Comparison of ENCODE assay signal across 10 cellular contexts in genomic region chr1:151944110-151944858, GRCh38. TPM values are rescaled to one million over a fixed set of nuclear protein-coding genes. Genes with fewer than 3 reads are reported as not detected.
DNase-seq lines count a peak whose midpoint lies in the region; ATAC-seq, FAIRE-seq and TF ChIP-seq lines count a peak whose summit lies in the region.
"Had no signal": no experiment of that assay in that cellular context is flagged by ENCODE, and none has a peak within 500 bp of the region (broad histone marks: within the 10 kb centered on the region; RNA-seq: fewer than 3 reads in every experiment).

No MANE protein-coding gene starts in this region.

- FAIRE-seq in GM12891 (lab: Jason Lieb, UNC), result no peak
- FAIRE-seq: A204.1, HTR-8/SVneo had no signal

- DNase-seq in NCI-H1436 (lab: John Stamatoyannopoulos, UW) (peak; percentile 33), NCI-H1436 treated with DMSO at 0.1 percent for 48 hours (lab: John Stamatoyannopoulos, UW) (no peak), iris pigment epithelial cell (ENCODE audit: low read depth) (peak; percentile 29), suprapubic skin (ENCODE audit: low spot score in 2 of 2) (peak in 1 of 2 donors; percentile 70), UCSD-AML1 (lab: John Stamatoyannopoulos, UW; ENCODE audit: unreplicated experiment) (no peak), retina (no peak), GM12891 (ENCODE audit: insufficient read length, low spot score) (no peak)

- TF ChIP-seq POLR2A in suprapubic skin (IDR thresholded peaks at IDR 0.05) (peak in 1 of 2 donors; percentile 23), GM12891 (IDR thresholded peaks at IDR 0.05; ENCODE audit: low read depth, low read length) (no peak)

- H3K9me3 ChIP-seq in suprapubic skin, result no peaks in the 10 kb centered on the region

- H3K27me3 ChIP-seq in suprapubic skin, result no peaks in the 10 kb centered on the region

- H3K27ac Mint-ChIP-seq in activated T-helper 17 cell treated with anti-CD3 and anti-CD28 coated beads, Interleukin-2, amount 50 U/mL, for 72 hours, result peak overlapping the region; percentile 99

- TF ChIP-seq CTCF in suprapubic skin (IDR thresholded peaks at IDR 0.05), result no peak

- 37% methylated on average over 7 of the region's 7 CpGs for WGBS in suprapubic skin

- H3K4me1 Mint-ChIP-seq in activated T-helper 17 cell treated with anti-CD3 and anti-CD28 coated beads, Interleukin-2, amount 50 U/mL, for 72 hours, result peaks cover 31% of the 10 kb centered on the region

- no peak for ATAC-seq in activated T-helper 17 cell treated with anti-CD3 and anti-CD28 coated beads, Interleukin-2, amount 50 U/mL, for 72 hours (replicated peaks)

- H3K9me3 Mint-ChIP-seq in activated T-helper 17 cell treated with anti-CD3 and anti-CD28 coated beads, Interleukin-2, amount 50 U/mL, for 72 hours, result no peaks in the 10 kb centered on the region

- no peak for TF ChIP-seq EP300 in suprapubic skin (IDR thresholded peaks at IDR 0.05)

- no peaks in the 10 kb centered on the region for H3K27me3 Mint-ChIP-seq in activated T-helper 17 cell treated with anti-CD3 and anti-CD28 coated beads, Interleukin-2, amount 50 U/mL, for 72 hours

- peaks cover 70% of the 10 kb centered on the region for H3K4me1 ChIP-seq in suprapubic skin

- H3K4me3 Mint-ChIP-seq in activated T-helper 17 cell treated with anti-CD3 and anti-CD28 coated beads, Interleukin-2, amount 50 U/mL, for 72 hours, result peak overlapping the region; percentile 83

- H3K36me3 Mint-ChIP-seq in activated T-helper 17 cell treated with anti-CD3 and anti-CD28 coated beads, Interleukin-2, amount 50 U/mL, for 72 hours (ENCODE audit: low read depth), result peaks cover 21% of the 10 kb centered on the region

- peak overlapping the region; percentile 91 for H3K27ac ChIP-seq in suprapubic skin

- H3K4me3 ChIP-seq in suprapubic skin, result no peak overlapping the region

- H3K36me3 ChIP-seq in suprapubic skin, result no peaks in the 10 kb centered on the region

TF ChIP-seq in GM12891, 5 proteins besides CTCF, POLR2A, EP300 and RAD21:
- TF ChIP-seq POU2F2 (IDR thresholded peaks at IDR 0.05; ENCODE audit: low read depth, low read length) (no peak), SPI1 (IDR thresholded peaks at IDR 0.05; ENCODE audit: low read depth, low read length) (no peak), POLR2AphosphoS5 (IDR thresholded peaks at IDR 0.05; ENCODE audit: low read depth, low read length) (no peak), TAF1 (IDR thresholded peaks at IDR 0.05; ENCODE audit: low read depth, low read length) (no peak), PAX5 (IDR thresholded peaks at IDR 0.05; ENCODE audit: insufficient read depth, low read length, severe bottlenecking) (no peak)

RNA-seq across cellular contexts. Expression of gene THEM4, which starts 35.0 kb away (rescaled TPM):
- total RNA-seq in activated T-helper 17 cell treated with anti-CD3 and anti-CD28 coated beads, Interleukin-2, amount 50 U/mL, for 72 hours, result 10 to 100 TPM; 26.6 to 33.0 TPM
- 10 to 100 TPM in 1 of 4 donors, 1 to 10 TPM in 3; 6.7 to 31.5 (median 8.9) TPM for total RNA-seq in suprapubic skin
- polyA plus RNA-seq in GM12891 (2012; ENCODE audit: low read depth, missing spikeins), result 6.1 TPM

RNA-seq across cellular contexts. Expression of gene S100A10, which starts 49.4 kb away (rescaled TPM):
- total RNA-seq in activated T-helper 17 cell treated with anti-CD3 and anti-CD28 coated beads, Interleukin-2, amount 50 U/mL, for 72 hours, result 100 to 1,000 TPM; 181 to 377 TPM
- total RNA-seq in suprapubic skin, result 100 to 1,000 TPM; 109 to 247 (median 171) TPM
- 0.64 TPM for polyA plus RNA-seq in GM12891 (2012; ENCODE audit: low read depth, missing spikeins)

Comparison
In these comparisons a context has a peak if more than half of its experiments do, and no peak if none do; other contexts are left out.
1. DNase-seq: peak in NCI-H1436 (single experiment) and iris pigment epithelial cell (single experiment); none in NCI-H1436 treated with DMSO at 0.1 percent for 48 hours (single experiment), UCSD-AML1 (single experiment), retina (single experiment) and GM12891 (single experiment).